ENCODE assay signal across 25 cellular contexts in the genomic region with DNA sequence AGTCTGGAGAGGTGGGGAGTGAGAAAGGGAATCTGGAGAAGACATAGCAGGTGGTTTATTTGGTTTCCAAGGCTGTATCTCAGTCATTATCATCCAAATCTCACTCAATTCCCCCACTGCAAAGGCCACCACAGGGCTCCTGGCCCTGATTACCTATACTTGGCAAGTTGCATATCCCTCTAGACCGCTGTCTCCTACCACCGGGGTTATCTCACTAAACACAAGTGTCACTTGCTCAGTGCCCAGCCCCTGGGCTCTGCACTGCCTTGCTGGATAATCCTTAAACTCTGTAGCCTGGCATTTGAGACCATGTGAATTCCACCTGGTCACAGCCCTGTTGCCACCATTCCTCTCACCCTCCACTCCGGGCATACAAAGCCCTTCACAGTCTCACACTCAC.
DNase-seq lines count a peak whose midpoint lies in the region; ATAC-seq, FAIRE-seq and TF ChIP-seq lines count a peak whose summit lies in the region.
"Had no signal": no experiment of that assay in that cellular context is flagged by ENCODE, and none has a peak within 500 bp of the region (broad histone marks: within the 10 kb centered on the region; RNA-seq: fewer than 3 reads in every experiment).

No MANE protein-coding gene starts in this region.

- H3K27me3 Mint-ChIP-seq in endodermal cell (ENCODE audit: insufficient read depth), result no peaks in the 10 kb centered on the region
- H3K27me3 Mint-ChIP-seq: CD8-positive, alpha-beta memory T cell had no signal

- no peaks in the 10 kb centered on the region for H3K9me3 Mint-ChIP-seq in activated naive CD4-positive, alpha-beta T cell treated with anti-CD3 and anti-CD28 coated beads, Interleukin-2, amount 50 U/mL, for 72 hours
- H3K9me3 Mint-ChIP-seq in endodermal cell, result no peaks in the 10 kb centered on the region
- H3K9me3 Mint-ChIP-seq: CD4-positive, alpha-beta T cell; CD8-positive, alpha-beta memory T cell had no signal

- H3K4me3 Mint-ChIP-seq in endodermal cell, result no peak overlapping the region
- H3K4me3 Mint-ChIP-seq: CD14-positive monocyte; CD4-positive, alpha-beta T cell; CD8-positive, alpha-beta memory T cell; HFFc6 had no signal

- peak; percentile 5 for FAIRE-seq in urothelium cell line (lab: Jason Lieb, UNC)
- FAIRE-seq: A549, GM12891, GM18507, H54 had no signal

- WGBS in endodermal cell (ENCODE audit: insufficient coverage in 1 of 2, insufficient read length in 1 of 2), 2 experiments, result 73 to 100% methylated on average over 1 to 3 of the region's 3 CpGs

- H3K9me3 ChIP-seq in endodermal cell (ENCODE audit: control insufficient read depth, low read length), result no peaks in the 10 kb centered on the region
- H3K9me3 ChIP-seq: A549; BE2C; BLaER1 treated with 17β-estradiol and CSF1 and Interleukin-3, amounts not matched to agents 10 nM and 100 nM; HAP-1 had no signal

- H3K36me3 ChIP-seq in endodermal cell (ENCODE audit: control insufficient read depth, insufficient read depth, low read length), result no peaks in the 10 kb centered on the region
- H3K36me3 ChIP-seq: BE2C; BLaER1 treated with 17β-estradiol and CSF1 and Interleukin-3, amounts not matched to agents 10 nM and 100 nM; HAP-1 had no signal

- peaks cover 34% of the 10 kb centered on the region for H3K4me1 Mint-ChIP-seq in endodermal cell
- H3K4me1 Mint-ChIP-seq: CD14-positive monocyte; CD8-positive, alpha-beta memory T cell had no signal

- TF ChIP-seq CTCF in endodermal cell (conservative IDR thresholded peaks at IDR 0.05), result no peak

- no peak overlapping the region for H3K27ac ChIP-seq in endodermal cell (ENCODE audit: low read depth, low read length)
- H3K27ac ChIP-seq: A549; BLaER1 treated with 17β-estradiol and CSF1 and Interleukin-3, amounts not matched to agents 10 nM and 100 nM had no signal

- no peaks in the 10 kb centered on the region for H3K27me3 ChIP-seq in endodermal cell (ENCODE audit: control insufficient read depth, insufficient read depth, low read length, poor library complexity, severe bottlenecking)
- H3K27me3 ChIP-seq: BE2C; BLaER1 treated with 17β-estradiol and CSF1 and Interleukin-3, amounts not matched to agents 10 nM and 100 nM had no signal

- no peak overlapping the region for H3K27ac Mint-ChIP-seq in activated naive CD4-positive, alpha-beta T cell treated with anti-CD3 and anti-CD28 coated beads, Interleukin-2, amount 50 U/mL, for 72 hours
- no peak overlapping the region for H3K27ac Mint-ChIP-seq in endodermal cell
- H3K27ac Mint-ChIP-seq: CD4-positive, alpha-beta T cell; CD8-positive, alpha-beta memory T cell; HFFc6 had no signal

- no peak overlapping the region for H3K9ac ChIP-seq in endodermal cell (ENCODE audit: extremely low read depth, low read length, poor library complexity, severe bottlenecking)
- H3K9ac ChIP-seq: BLaER1 treated with 17β-estradiol and CSF1 and Interleukin-3, amounts not matched to agents 10 nM and 100 nM had no signal

- peak; percentile 23 to 26 for ATAC-seq in activated naive CD4-positive, alpha-beta T cell treated with anti-CD3 and anti-CD28 coated beads, Interleukin-2, amount 50 U/mL, for 72 hours
- ATAC-seq: A549 had no signal

- no peak overlapping the region for H3K4me3 ChIP-seq in endodermal cell (ENCODE audit: low read length)
- H3K4me3 ChIP-seq: A549; BLaER1 treated with 17β-estradiol and CSF1 and Interleukin-3, amounts not matched to agents 10 nM and 100 nM; HAP-1 had no signal

- no peaks in the 10 kb centered on the region for H3K36me3 Mint-ChIP-seq in activated naive CD4-positive, alpha-beta T cell treated with anti-CD3 and anti-CD28 coated beads, Interleukin-2, amount 50 U/mL, for 72 hours
- H3K36me3 Mint-ChIP-seq in endodermal cell (ENCODE audit: low read depth), result no peaks in the 10 kb centered on the region
- H3K36me3 Mint-ChIP-seq: CD14-positive monocyte; CD8-positive, alpha-beta memory T cell had no signal

- no peak for DNase-seq in activated naive CD4-positive, alpha-beta T cell treated with anti-CD3 and anti-CD28 coated beads, Interleukin-2, amount 50 U/mL, for 72 hours (ENCODE audit: low spot score in 2 of 2)
- DNase-seq in activated naive CD4-positive, alpha-beta T cell treated with anti-CD3 and anti-CD28 coated beads, Interleukin-2, amount 50 U/mL, for 16 hours, result no peak
- DNase-seq in endodermal cell, result peak; percentile 56
- DNase-seq in urothelium cell line (ENCODE audit: low spot score), result no peak
- DNase-seq in COR-L47 (lab: John Stamatoyannopoulos, UW), result no peak
- DNase-seq in HK-2 (ENCODE audit: unreplicated experiment), result no peak
- DNase-seq: 8988T; ACHN; AML-193; BE2C; Calu3; CD4-positive, alpha-beta T cell; CD8-positive, alpha-beta memory T cell; DMS53; DMS79 treated with DMSO at 0.1 percent for 48 hours; GF-D8; GOT3; HFFc6 had no signal

- peaks cover 8% of the 10 kb centered on the region for H3K4me1 ChIP-seq in endodermal cell (ENCODE audit: control insufficient read depth, insufficient read depth, low read length)
- H3K4me1 ChIP-seq: A549; BE2C; BLaER1 treated with 17β-estradiol and CSF1 and Interleukin-3, amounts not matched to agents 10 nM and 100 nM; HAP-1 had no signal
